8 cellular contexts compared by ENCODE assay signal in genomic region chr3:125055913-125056705, GRCh38. TPM values are rescaled to one million over a fixed set of nuclear protein-coding genes. Genes with fewer than 3 reads are reported as not detected.
A peak's percentile ranks its signal among the peaks of the same experiment; 100 is the strongest.
DNase-seq lines count a peak whose midpoint lies in the region; TF ChIP-seq lines count a peak whose summit lies in the region.

HEG1 (minus strand) TSS chr3:125055997; CDS start chr3:125055890, 107 bp downstream.

- no peak within 1 kb of the TSS for H3K9ac ChIP-seq in H9 (ENCODE audit: extremely low read depth, insufficient read length, low read length)

- no peak within 1 kb of the TSS for H3K14ac ChIP-seq in H9 (ENCODE audit: insufficient read depth, low read length)

- H3T11ph ChIP-seq in H9 (ENCODE audit: low read length), result no peak within 1 kb of the TSS

- no peaks in the 10 kb centered on the region for H3K79me1 ChIP-seq in H9 (ENCODE audit: insufficient read depth, low read depth, low read length, poor library complexity, severe bottlenecking)

- H3K36me3 Mint-ChIP-seq in H9 (ENCODE audit: insufficient read depth in 1 of 3, low read depth in 3 of 3), result no peaks in the 10 kb centered on the region

- no CpG with 5 or more reads among the region's 67 CpGs for WGBS in H9 (ENCODE audit: extremely low coverage, insufficient read length, low lambda C conversion rate)

- no peak for TF ChIP-seq CTCF in H9 (conservative IDR thresholded peaks at IDR 0.05)
- TF ChIP-seq CTCF in NB4 (IDR thresholded peaks at IDR 0.05; ENCODE audit: low read depth, low read length), result no peak

- no peak within 1 kb of the TSS for H2BK12ac ChIP-seq in H9 (ENCODE audit: insufficient read length, low read depth, low read length)

- H3K27ac Mint-ChIP-seq in H9, result peak within 1 kb of the TSS in 1 of 3 experiments; percentile 1; a peak in 1 of 7 replicates

- no peak within 1 kb of the TSS for H2BK15ac ChIP-seq in H9 (ENCODE audit: low read depth, low read length)

- peaks cover 14% of the 10 kb centered on the region for H3K23me2 ChIP-seq in H9 (ENCODE audit: insufficient read length, low read depth, low read length, poor library complexity, severe bottlenecking)

- H3K4me3 ChIP-seq in NB4 (ENCODE audit: low read depth, low read length), result peak within 1 kb of the TSS; percentile 47

- H3K4ac ChIP-seq in H9 (ENCODE audit: low read depth, low read length), result no peak within 1 kb of the TSS

- no peak within 1 kb of the TSS for H4K5ac ChIP-seq in H9 (ENCODE audit: insufficient read length, low read depth, low read length)

- no peak for TF ChIP-seq POLR2A in NB4 (IDR thresholded peaks at IDR 0.05; ENCODE audit: extremely low read depth, insufficient read length)

- no peak within 1 kb of the TSS for H2AK5ac ChIP-seq in H9 (ENCODE audit: insufficient read length, low read length)

- no peak within 1 kb of the TSS for H2BK20ac ChIP-seq in H9 (ENCODE audit: low read depth, low read length, poor library complexity, severe bottlenecking)

- H3K56ac ChIP-seq in H9 (ENCODE audit: insufficient read length, low read depth, low read length), result no peak within 1 kb of the TSS

- H3K27me3 Mint-ChIP-seq in H9 (ENCODE audit: low read depth), result peaks cover 67% of the 10 kb centered on the region

- peak within 1 kb of the TSS; percentile 72 for H3K4me2 ChIP-seq in H9 (ENCODE audit: insufficient read depth, insufficient read length, low read length)

- peak within 1 kb of the TSS; percentile 70 to 86 for H3K4me3 Mint-ChIP-seq in H9

- H3K79me2 ChIP-seq in H9 (ENCODE audit: insufficient read depth, low read length), result no peaks in the 10 kb centered on the region

- peak; percentile 65 for DNase-seq in GM04503 (ENCODE audit: low read depth)
- DNase-seq in H9, result peak; percentile 80
- peak; percentile 66 for DNase-seq in NB4 (ENCODE audit: low read depth)
- peak; percentile 50 to 51 for DNase-seq in activated CD4-positive, alpha-beta T cell treated with anti-CD3 and anti-CD28 coated beads for 24 hours (ENCODE audit: low read depth in 2 of 2)
- peak; percentile 44 for DNase-seq in cerebellum (ENCODE audit: low spot score)
- DNase-seq in kidney tubule cell (ENCODE audit: low spot score), result peak; percentile 84
- DNase-seq in stimulated activated CD4-positive, alpha-beta T cell treated with anti-CD3 and anti-CD28 coated beads, Interleukin-1b, Interleukin-23, amount 100 ng/mL, for 24 hours (ENCODE audit: low read depth in 4 of 4, low spot score in 1 of 4), result peak; percentile 37 to 78 (median 54)
- no peak for DNase-seq in NCI-H2107 (lab: John Stamatoyannopoulos, UW)

- no peak within 1 kb of the TSS for H2BK120ac ChIP-seq in H9 (ENCODE audit: low read depth, low read length, poor library complexity, severe bottlenecking)

- H4K91ac ChIP-seq in H9 (ENCODE audit: insufficient read length, low read depth, low read length), result no peak within 1 kb of the TSS

- peaks cover 66 to 67% of the 10 kb centered on the region in 2 experiments for H3K4me1 Mint-ChIP-seq in H9

- H4K20me1 ChIP-seq in H9 (ENCODE audit: control insufficient read depth, insufficient read depth, insufficient read length), result no peaks in the 10 kb centered on the region

- H3K4me1 ChIP-seq in H9 (ENCODE audit: insufficient read depth, low read length), result peaks cover 14% of the 10 kb centered on the region; the same call in 1 of the 2 replicates

- no peak within 1 kb of the TSS for H2AFZ ChIP-seq in H9 (ENCODE audit: low read length)

- no peaks in the 10 kb centered on the region for H3K9me3 ChIP-seq in H9 (ENCODE audit: control insufficient read depth, low read depth, low read length)

- no peak within 1 kb of the TSS for H3K23ac ChIP-seq in H9 (ENCODE audit: insufficient read length, low read depth, low read length)

- H3K27me3 ChIP-seq in H9 (ENCODE audit: insufficient read depth, low read length), result peaks cover 14% of the 10 kb centered on the region; the same call in 1 of the 2 replicates

- no peak within 1 kb of the TSS for H2BK5ac ChIP-seq in H9 (ENCODE audit: insufficient read length, low read length)

- H3K18ac ChIP-seq in H9 (ENCODE audit: insufficient read length, low read depth, low read length), result no peak within 1 kb of the TSS

- H4K8ac ChIP-seq in H9 (replicated peaks; ENCODE audit: insufficient read length, low read depth, low read length), result no peak within 1 kb of the TSS

- peaks cover 0 to 2% of the 10 kb centered on the region in 2 experiments; a peak in 1 of 5 replicates for H3K9me3 Mint-ChIP-seq in H9

- H3K27ac ChIP-seq in H9 (ENCODE audit: insufficient read length, low read depth, low read length), result no peak within 1 kb of the TSS

RNA-seq across cellular contexts. Expression of gene HEG1, which starts in this region (rescaled TPM):
- 9.3 and 10.3 TPM in 2 replicates for total RNA-seq in H9 (2021)
- 17.2 TPM for total RNA-seq in cerebellum
